In genomic region chr18:58041633-58042032, GRCh38 we compare ENCODE assay signal across 12 cellular contexts. TPM values are rescaled to one million over a fixed set of nuclear protein-coding genes. Genes with fewer than 3 reads are reported as not detected.
A peak's percentile ranks its signal among the peaks of the same experiment; 100 is the strongest.
DNase-seq lines count a peak whose midpoint lies in the region; ATAC-seq and TF ChIP-seq lines count a peak whose summit lies in the region.
"Had no signal": no experiment of that assay in that cellular context is flagged by ENCODE, and none has a peak within 500 bp of the region (broad histone marks: within the 10 kb centered on the region; RNA-seq: fewer than 3 reads in every experiment).

No MANE protein-coding gene starts in this region.

- TF ChIP-seq CTCF in type B pancreatic cell (conservative IDR thresholded peaks at IDR 0.05) (no peak), heart right ventricle (IDR thresholded peaks at IDR 0.05) (no peak)

- no peak overlapping the region for H3K27ac ChIP-seq in heart right ventricle
- H3K27ac ChIP-seq: KMS-11, psoas muscle had no signal

- DNase-seq in stimulated activated CD4-positive, alpha-beta T cell treated with anti-CD3 and anti-CD28 coated beads, Interleukin-15, amount 100 ng/mL, for 24 hours, result peak; percentile 17
- no peak for DNase-seq in stimulated activated CD4-positive, alpha-beta T cell treated with anti-CD3 and anti-CD28 coated beads, Interleukin-4, amount 100 ng/mL, for 24 hours
- peak; percentile 43 for DNase-seq in NCI-H226
- peak; percentile 66 to 76 for DNase-seq in erythroblast (lab: John Stamatoyannopoulos, UW)
- no peak for DNase-seq in type B pancreatic cell (ENCODE audit: extremely low spot score, unreplicated experiment)
- no peak for DNase-seq in activated T-cell treated with anti-CD3 and anti-CD28 coated beads, Interleukin-2, amount 50 U/mL, for 72 hours
- no peak for DNase-seq in retina
- DNase-seq in heart right ventricle, result no peak
- DNase-seq: activated CD4-positive, alpha-beta T cell treated with anti-CD3 and anti-CD28 coated beads for 1 hour; PC-3; psoas muscle had no signal

- H3K27ac Mint-ChIP-seq in type B pancreatic cell, result no peak overlapping the region
- H3K27ac Mint-ChIP-seq in activated T-cell treated with anti-CD3 and anti-CD28 coated beads, Interleukin-2, amount 50 U/mL, for 72 hours, result no peak overlapping the region

- H3K27me3 Mint-ChIP-seq in type B pancreatic cell, result no peaks in the 10 kb centered on the region
- H3K27me3 Mint-ChIP-seq in activated T-cell treated with anti-CD3 and anti-CD28 coated beads, Interleukin-2, amount 50 U/mL, for 72 hours (ENCODE audit: low read depth), result peaks cover 39% of the 10 kb centered on the region

- no peaks in the 10 kb centered on the region for H3K36me3 ChIP-seq in heart right ventricle

- H3K27me3 ChIP-seq in heart right ventricle, result peaks cover 0 to 27% (median 0%) of the 10 kb centered on the region in 7 donors

- no peak overlapping the region for H3K4me3 ChIP-seq in heart right ventricle
- H3K4me3 ChIP-seq: psoas muscle had no signal

- WGBS in heart right ventricle, 2 donors, result 42 to 50% methylated on average over 4 of the region's 4 CpGs

- no peak for TF ChIP-seq POLR2A in erythroblast (IDR thresholded peaks at IDR 0.05; ENCODE audit: low read length)

- no peaks in the 10 kb centered on the region for H3K36me3 Mint-ChIP-seq in type B pancreatic cell
- H3K36me3 Mint-ChIP-seq in activated T-cell treated with anti-CD3 and anti-CD28 coated beads, Interleukin-2, amount 50 U/mL, for 72 hours (ENCODE audit: insufficient read depth in 2 of 2), result no peaks in the 10 kb centered on the region

- no peaks in the 10 kb centered on the region for H3K9me3 ChIP-seq in heart right ventricle
- H3K9me3 ChIP-seq: psoas muscle had no signal

- peaks cover 4 to 30% (median 17%) of the 10 kb centered on the region in 9 donors for H3K4me1 ChIP-seq in heart right ventricle
- H3K4me1 ChIP-seq: psoas muscle had no signal

- intact Hi-C loops in heart right ventricle (cut with DNase I), result loop anchor here in 7 of 10 donors (2.0 to 10.0 kb wide), 10 partner anchors 81 to 417 kb away; partner anchors contain the start of gene NARS1 (in 1 of the 7)

- peak overlapping the region; percentile 73 for H3K4me3 Mint-ChIP-seq in type B pancreatic cell
- peak overlapping the region in 1 of 2 donors; percentile 47 for H3K4me3 Mint-ChIP-seq in activated T-cell treated with anti-CD3 and anti-CD28 coated beads, Interleukin-2, amount 50 U/mL, for 72 hours

- peaks cover 22% of the 10 kb centered on the region for H3K4me1 Mint-ChIP-seq in type B pancreatic cell (ENCODE audit: unreplicated experiment)
- H3K4me1 Mint-ChIP-seq in activated T-cell treated with anti-CD3 and anti-CD28 coated beads, Interleukin-2, amount 50 U/mL, for 72 hours (ENCODE audit: low read depth), result peaks cover 33% of the 10 kb centered on the region

- H3K9me3 Mint-ChIP-seq in type B pancreatic cell, result no peaks in the 10 kb centered on the region
- no peaks in the 10 kb centered on the region for H3K9me3 Mint-ChIP-seq in activated T-cell treated with anti-CD3 and anti-CD28 coated beads, Interleukin-2, amount 50 U/mL, for 72 hours

- ATAC-seq in activated T-cell treated with anti-CD3 and anti-CD28 coated beads, Interleukin-2, amount 50 U/mL, for 72 hours (replicated peaks in 1 of 2), result no peak
- ATAC-seq in heart right ventricle, result no peak
- ATAC-seq: PC-3, psoas muscle had no signal

RNA-seq across cellular contexts. Expression of gene NEDD4L, which starts 2.4 kb away (rescaled TPM):
- total RNA-seq in type B pancreatic cell (ENCODE audit: low replicate concordance) (84.7 and 93.5 TPM in 2 replicates), heart right ventricle (10 to 100 TPM; 37.1 to 67.1 (median 50.2) TPM)
- 1 to 10 TPM; 5.0 to 7.3 TPM for total RNA-seq in activated T-cell treated with anti-CD3 and anti-CD28 coated beads, Interleukin-2, amount 50 U/mL, for 72 hours
- 10 to 100 TPM in 1 of 2 donors, 1 to 10 TPM in 1; 9.6 to 13.5 TPM for polyA plus RNA-seq in heart right ventricle

Comparison
In these comparisons a context has a peak if more than half of its experiments do, and no peak if none do; other contexts are left out.
1. DNase-seq: peak in stimulated activated CD4-positive, alpha-beta T cell treated with anti-CD3 and anti-CD28 coated beads, Interleukin-15, amount 100 ng/mL, for 24 hours (single experiment), NCI-H226 (single experiment) and erythroblast (2 of 2); none in stimulated activated CD4-positive, alpha-beta T cell treated with anti-CD3 and anti-CD28 coated beads, Interleukin-4, amount 100 ng/mL, for 24 hours (single experiment), type B pancreatic cell (single experiment), activated T-cell treated with anti-CD3 and anti-CD28 coated beads, Interleukin-2, amount 50 U/mL, for 72 hours (0 of 2), retina (single experiment) and heart right ventricle (0 of 2).
2. RNA of gene NEDD4L, which starts 2.4 kb away (total RNA-seq): 84.7 to 93.5 TPM in type B pancreatic cell and 37.1 to 67.1 TPM in heart right ventricle; 5.0 to 7.3 TPM in activated T-cell treated with anti-CD3 and anti-CD28 coated beads, Interleukin-2, amount 50 U/mL, for 72 hours; every median in the first group is over 4 times any median in the second.